ENCODE assay signal across 17 cellular contexts in the genomic region with DNA sequence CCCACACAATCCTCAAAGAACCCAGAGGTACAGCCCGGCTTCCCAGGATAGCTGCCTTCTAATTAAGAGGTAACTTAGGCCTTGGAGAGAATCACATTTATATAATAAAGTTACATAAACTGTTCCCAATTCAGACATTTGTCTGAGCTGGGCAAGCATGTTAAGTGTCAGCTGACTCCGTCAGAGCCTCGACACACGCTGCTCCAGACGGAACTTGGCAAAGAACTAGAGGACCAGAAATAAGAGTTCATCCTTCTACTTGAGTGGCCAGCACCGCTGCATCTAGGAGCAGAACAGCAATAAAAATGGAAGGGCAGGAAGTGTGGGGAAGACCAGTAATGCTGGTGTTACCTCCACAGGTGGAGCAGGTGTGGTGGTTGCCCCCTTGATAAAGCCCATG.
DNase-seq lines count a peak whose midpoint lies in the region; ATAC-seq and TF ChIP-seq lines count a peak whose summit lies in the region.
"Had no signal": no experiment of that assay in that cellular context is flagged by ENCODE, and none has a peak within 500 bp of the region (broad histone marks: within the 10 kb centered on the region; RNA-seq: fewer than 3 reads in every experiment).

No MANE protein-coding gene starts in this region.

- H3K27ac ChIP-seq in left lung (no peak overlapping the region), upper lobe of right lung (no peak overlapping the region)
- H3K27ac ChIP-seq: A549 had no signal

- intact Hi-C loops in left lung (cut with DNase I): no loop called here
- intact Hi-C loops in upper lobe of right lung (cut with DNase I): no loop called here

- no peak for TF ChIP-seq CTCF in left lung (IDR thresholded peaks at IDR 0.05)
- TF ChIP-seq CTCF in upper lobe of right lung (IDR thresholded peaks at IDR 0.05): no peak

- H3K4me1 ChIP-seq in left lung (no peaks in the 10 kb centered on the region), upper lobe of right lung (peaks cover 10% of the 10 kb centered on the region)
- H3K4me1 ChIP-seq: A549 had no signal

- DNase-seq in DMS79 (lab: John Stamatoyannopoulos, UW): peak; percentile 28
- peak; percentile 75 for DNase-seq in DMS79 treated with DMSO at 0.1 percent for 48 hours (lab: John Stamatoyannopoulos, UW)
- no peak for DNase-seq in left lung
- DNase-seq in upper lobe of right lung: no peak
- no peak for DNase-seq in MV-4-11 (lab: John Stamatoyannopoulos, UW)
- DNase-seq: AML-193; CD4-positive, alpha-beta memory T cell; DMS153; DND-41; EL; GOT3; H7; HFFc6 had no signal

- no peaks in the 10 kb centered on the region for H3K36me3 ChIP-seq in left lung
- H3K36me3 ChIP-seq in upper lobe of right lung: no peaks in the 10 kb centered on the region

- H3K27me3 ChIP-seq in left lung: no peaks in the 10 kb centered on the region
- no peaks in the 10 kb centered on the region for H3K27me3 ChIP-seq in upper lobe of right lung

- H3K9me3 ChIP-seq in left lung (no peaks in the 10 kb centered on the region), upper lobe of right lung (no peaks in the 10 kb centered on the region)
- H3K9me3 ChIP-seq: A549 had no signal

- ATAC-seq in left lung: peak; percentile 56
- ATAC-seq in upper lobe of right lung: peak; percentile 19
- no peak for ATAC-seq in HG03432 (IDR thresholded peaks at IDR 0.05; ENCODE audit: unreplicated experiment)
- ATAC-seq: A549, GM12878, HCT116 had no signal

- H3K4me3 ChIP-seq in left lung (no peak overlapping the region), upper lobe of right lung (no peak overlapping the region)
- H3K4me3 ChIP-seq: A549, GM12878 had no signal

Comparison
In these comparisons a context has a peak if more than half of its experiments do, and no peak if none do; other contexts are left out.
1. DNase-seq: peak in DMS79 (single experiment) and DMS79 treated with DMSO at 0.1 percent for 48 hours (single experiment); none in left lung (0 of 2), upper lobe of right lung (single experiment) and MV-4-11 (single experiment).